19 cellular contexts compared by ENCODE assay signal in the genomic region with DNA sequence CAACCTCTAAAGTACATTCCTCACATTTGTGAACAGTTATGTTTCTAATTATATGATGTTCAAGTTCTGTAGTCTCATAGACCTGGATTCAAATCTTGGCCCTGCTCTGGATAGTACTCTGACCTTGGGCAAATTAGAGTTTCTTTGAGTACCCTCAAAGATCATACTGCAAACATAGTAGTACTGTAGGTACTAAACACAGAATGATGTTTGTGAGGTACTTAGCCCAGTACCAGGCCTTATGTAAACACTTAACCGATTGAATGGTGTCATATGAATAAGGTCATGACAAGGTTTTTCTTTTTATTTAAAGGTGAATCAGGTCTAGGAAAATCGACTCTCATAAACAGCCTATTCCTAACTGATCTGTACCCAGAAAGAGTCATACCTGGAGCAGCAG.
"Had no signal": no experiment of that assay in that cellular context is flagged by ENCODE, and none has a peak within 500 bp of the region (broad histone marks: within the 10 kb centered on the region; RNA-seq: fewer than 3 reads in every experiment).

No MANE protein-coding gene starts in this region.

- H3K27ac Mint-ChIP-seq: activated B cell treated with CpG ODN at 0.5 μM for 24 hours; activated CD4-positive, alpha-beta memory T cell treated with anti-CD3 and anti-CD28 coated beads, Interleukin-2, amount 10 ng/mL, durations not matched to agents 7 days and 5 days; natural killer cell treated with Interleukin-12 subunit alpha and Interleukin-12 subunit beta and Interleukin-15 and Interleukin-18, amount 100 ng/mL, for 72 hours; T-helper 2 cell treated with Interferon-gamma antibody and Interleukin-4, amounts not matched to agents 5 μg/mL and 100 μg/mL, for 36 hours had no signal

- H3K27me3 Mint-ChIP-seq: activated B cell treated with CpG ODN at 0.5 μM for 24 hours; activated CD4-positive, alpha-beta memory T cell treated with anti-CD3 and anti-CD28 coated beads, Interleukin-2, amount 10 ng/mL, durations not matched to agents 7 days and 5 days; natural killer cell treated with Interleukin-12 subunit alpha and Interleukin-12 subunit beta and Interleukin-15 and Interleukin-18, amount 100 ng/mL, for 72 hours had no signal

- H3K4me3 Mint-ChIP-seq: activated B cell treated with CpG ODN at 0.5 μM for 24 hours; activated CD4-positive, alpha-beta memory T cell treated with anti-CD3 and anti-CD28 coated beads, Interleukin-2, amount 10 ng/mL, durations not matched to agents 7 days and 5 days; natural killer cell treated with Interleukin-12 subunit alpha and Interleukin-12 subunit beta and Interleukin-15 and Interleukin-18, amount 100 ng/mL, for 72 hours; T-helper 2 cell treated with Interferon-gamma antibody and Interleukin-4, amounts not matched to agents 5 μg/mL and 100 μg/mL, for 36 hours had no signal

- H3K9me3 ChIP-seq: adrenal gland, breast epithelium, neutrophil had no signal

- DNase-seq: activated B cell treated with CpG ODN at 0.5 μM for 24 hours; activated CD4-positive, alpha-beta memory T cell treated with anti-CD3 and anti-CD28 coated beads, Interleukin-2, amount 10 ng/mL, durations not matched to agents 7 days and 5 days; activated CD4-positive, alpha-beta T cell treated with anti-CD3 and anti-CD28 coated beads for 4 hours; activated effector memory CD4-positive, alpha-beta T cell treated with Interleukin-2 at 50 U/mL for 16 hours; activated T-cell treated with anti-CD3 and anti-CD28 coated beads, Interleukin-2, amount 50 U/mL, for 48 hours; adrenal gland; cerebellar nuclear complex; cortex of kidney; erythroblast; hypothalamus; islet precursor cell; left colon; stimulated activated CD8-positive, alpha-beta memory T cell treated with anti-CD3 and anti-CD28 coated beads, Interleukin-4, amount 100 ng/mL, for 48 hours; stimulated activated naive CD4-positive, alpha-beta T cell had no signal

- H3K9me3 Mint-ChIP-seq: activated B cell treated with CpG ODN at 0.5 μM for 24 hours; activated CD4-positive, alpha-beta memory T cell treated with anti-CD3 and anti-CD28 coated beads, Interleukin-2, amount 10 ng/mL, durations not matched to agents 7 days and 5 days; activated naive CD4-positive, alpha-beta T cell treated with anti-CD3 and anti-CD28 coated beads, Interleukin-2, amount 50 U/mL, for 72 hours; natural killer cell treated with Interleukin-12 subunit alpha and Interleukin-12 subunit beta and Interleukin-15 and Interleukin-18, amount 100 ng/mL, for 72 hours; T-helper 2 cell treated with Interferon-gamma antibody and Interleukin-4, amounts not matched to agents 5 μg/mL and 100 μg/mL, for 36 hours had no signal

- ATAC-seq: activated naive CD4-positive, alpha-beta T cell treated with anti-CD3 and anti-CD28 coated beads, Interleukin-2, amount 50 U/mL, for 72 hours; left colon; natural killer cell treated with Interleukin-12 subunit alpha and Interleukin-12 subunit beta and Interleukin-15 and Interleukin-18, amount 100 ng/mL, for 72 hours had no signal
